Comparison of ENCODE assay signal across 25 cellular contexts in genomic region chr11:103946793-103947565, GRCh38.
A peak's percentile ranks its signal among the peaks of the same experiment; 100 is the strongest.
DNase-seq lines count a peak whose midpoint lies in the region; TF ChIP-seq lines count a peak whose summit lies in the region.
"Had no signal": no experiment of that assay in that cellular context is flagged by ENCODE, and none has a peak within 500 bp of the region (broad histone marks: within the 10 kb centered on the region; RNA-seq: fewer than 3 reads in every experiment).

No MANE protein-coding gene starts in this region.

- H3K4me3 ChIP-seq in AG10803 (ENCODE audit: low read length), result no peak overlapping the region
- H3K4me3 ChIP-seq in mesenchymal stem cell (ENCODE audit: insufficient read depth in 1 of 2, low read depth in 1 of 2, low read length in 2 of 2), result no peak overlapping the region
- H3K4me3 ChIP-seq in H7 (ENCODE audit: insufficient read depth, low read depth, low read length), result no peak overlapping the region
- H3K4me3 ChIP-seq: A549, spleen, thyroid gland had no signal

- no peaks in the 10 kb centered on the region for H3K4me1 ChIP-seq in mesenchymal stem cell (ENCODE audit: control insufficient read depth, insufficient read depth, low read depth, low read length)
- H3K4me1 ChIP-seq: thyroid gland had no signal

- no peak overlapping the region for H2AK5ac ChIP-seq in mesenchymal stem cell (ENCODE audit: low read length, severe bottlenecking)

- no peak overlapping the region for H4K91ac ChIP-seq in mesenchymal stem cell (ENCODE audit: low read length)

- no peaks in the 10 kb centered on the region for H3K27me3 ChIP-seq in mesenchymal stem cell (ENCODE audit: control insufficient read depth in 1 of 2, insufficient read depth in 1 of 2, low read length in 2 of 2)
- no peaks in the 10 kb centered on the region for H3K27me3 ChIP-seq in H7 (ENCODE audit: control insufficient read depth, insufficient read depth, low read length)
- H3K27me3 ChIP-seq: spleen, thyroid gland had no signal

- no peak overlapping the region for H4K8ac ChIP-seq in mesenchymal stem cell (ENCODE audit: low read length)

- H3K14ac ChIP-seq in mesenchymal stem cell (ENCODE audit: low read length in 2 of 2), result no peak overlapping the region

- no peak overlapping the region for H3K4ac ChIP-seq in mesenchymal stem cell (ENCODE audit: low read depth in 1 of 2, low read length in 2 of 2)

- no peak overlapping the region for H2BK5ac ChIP-seq in mesenchymal stem cell (ENCODE audit: low read depth, low read length, poor library complexity, severe bottlenecking)

- no peak for TF ChIP-seq CTCF in AG10803 (conservative IDR thresholded peaks at IDR 0.05; ENCODE audit: low read length)

- H2AFZ ChIP-seq in mesenchymal stem cell (ENCODE audit: low read depth, low read length), result no peak overlapping the region

- no peak overlapping the region for H3K4me2 ChIP-seq in mesenchymal stem cell (ENCODE audit: low read length, poor library complexity, severe bottlenecking)
- H3K4me2 ChIP-seq: A549 had no signal

- 42% methylated on average over 2 of the region's 3 CpGs for WGBS in mesenchymal stem cell

- H3K9me3 ChIP-seq in mesenchymal stem cell (ENCODE audit: control insufficient read depth, low read length), result no peaks in the 10 kb centered on the region
- H3K9me3 ChIP-seq: A549, spleen, thyroid gland had no signal

- no peak overlapping the region for H2BK120ac ChIP-seq in mesenchymal stem cell (ENCODE audit: low read depth, low read length)

- H3K27ac ChIP-seq in mesenchymal stem cell (ENCODE audit: low read length, poor library complexity, severe bottlenecking), result no peak overlapping the region
- no peak overlapping the region for H3K27ac ChIP-seq in caudate nucleus (ENCODE audit: low read depth, low read length)
- H3K27ac ChIP-seq: A549, epithelial cell of prostate, spleen, thyroid gland had no signal

- H3K18ac ChIP-seq in mesenchymal stem cell (ENCODE audit: low read depth in 1 of 2, low read length in 2 of 2), result no peak overlapping the region

- H2BK15ac ChIP-seq in mesenchymal stem cell (ENCODE audit: low read depth, poor library complexity, severe bottlenecking), result no peak overlapping the region

- no peaks in the 10 kb centered on the region for H3K36me3 ChIP-seq in mesenchymal stem cell (ENCODE audit: control insufficient read depth in 1 of 2, insufficient read depth in 2 of 2, low read depth in 1 of 2, low read length in 2 of 2)
- H3K36me3 ChIP-seq in H7 (replicated peaks; ENCODE audit: control insufficient read depth, insufficient read depth, low read length), result no peaks in the 10 kb centered on the region
- H3K36me3 ChIP-seq: spleen, thyroid gland had no signal

- no peak overlapping the region for H2BK12ac ChIP-seq in mesenchymal stem cell (ENCODE audit: low read length in 2 of 2)

- DNase-seq in AG10803 (ENCODE audit: low read depth) (peak; percentile 51), OCI-M1 (lab: John Stamatoyannopoulos, UW) (peak; percentile 57), fibroblast of gingiva (ENCODE audit: low read depth) (peak; percentile 38), mesenchymal stem cell (peak; percentile 38), H7 (no peak), caudate nucleus (lab: John Stamatoyannopoulos, UW) (no peak), NCI-H2029 (lab: John Stamatoyannopoulos, UW) (no peak), cerebellar nuclear complex (lab: John Stamatoyannopoulos, UW) (no peak)
- DNase-seq: activated CD4-positive, alpha-beta memory T cell treated with anti-CD3 and anti-CD28 coated beads for 36 hours; activated effector memory CD4-positive, alpha-beta T cell treated with Interleukin-2 at 50 U/mL for 16 hours; activated naive CD8-positive, alpha-beta T cell treated with anti-CD3 and anti-CD28 coated beads, Interleukin-2, amount 10 ng/mL, durations not matched to agents 7 days and 5 days; COR-L47; DND-41; H9; kidney glomerular epithelial cell; mammary epithelial cell; NCI-H1417 treated with DMSO at 0.1 percent for 48 hours; NCI-H510A; nucleus accumbens; spleen; stimulated activated CD4-positive, alpha-beta T cell treated with anti-CD3 and anti-CD28 coated beads, Interleukin-4, amount 100 ng/mL, for 4 hours; stimulated activated naive CD8-positive, alpha-beta T cell treated with anti-CD3 and anti-CD28 coated beads, Interleukin-15, Interleukin-2, amounts not matched to agents 100 U/mL and 50 U/mL, for 24 hours; thyroid gland had no signal

- no peak overlapping the region for H3K9ac ChIP-seq in mesenchymal stem cell (ENCODE audit: low read length)

- H3K23ac ChIP-seq in mesenchymal stem cell (ENCODE audit: low read length in 2 of 2), result no peak overlapping the region

- no peaks in the 10 kb centered on the region for H3K79me1 ChIP-seq in mesenchymal stem cell (replicated peaks; ENCODE audit: low read length, poor library complexity, severe bottlenecking)

Comparison
In these comparisons a context has a peak if more than half of its experiments do, and no peak if none do; other contexts are left out.
1. DNase-seq: peak in AG10803 (single experiment), OCI-M1 (single experiment), fibroblast of gingiva (single experiment) and mesenchymal stem cell (single experiment); none in H7 (single experiment), caudate nucleus (0 of 61), NCI-H2029 (single experiment) and cerebellar nuclear complex (0 of 2).